Comparison of ENCODE assay signal across 8 cellular contexts in genomic region chr19:14149509-14149994, GRCh38. TPM values are rescaled to one million over a fixed set of nuclear protein-coding genes. Genes with fewer than 3 reads are reported as not detected.
A peak's percentile ranks its signal among the peaks of the same experiment; 100 is the strongest.
DNase-seq lines count a peak whose midpoint lies in the region; ATAC-seq and TF ChIP-seq lines count a peak whose summit lies in the region.

No MANE protein-coding gene starts in this region.

- ATAC-seq in activated T-cell treated with anti-CD3 and anti-CD28 coated beads, Interleukin-2, amount 50 U/mL, for 4 hours = peak; percentile 78 to 82
- ATAC-seq in GM18858 (IDR thresholded peaks at IDR 0.05; ENCODE audit: unreplicated experiment) = no peak
- no peak for ATAC-seq in HG03108 (IDR thresholded peaks at IDR 0.05; ENCODE audit: unreplicated experiment)
- no peak for ATAC-seq in HG03439 (IDR thresholded peaks at IDR 0.05; ENCODE audit: unreplicated experiment)
- ATAC-seq in GM21360 (IDR thresholded peaks at IDR 0.05; ENCODE audit: unreplicated experiment) = no peak

- H3K36me3 Mint-ChIP-seq in activated T-cell treated with anti-CD3 and anti-CD28 coated beads, Interleukin-2, amount 50 U/mL, for 4 hours (ENCODE audit: insufficient read depth) = peaks cover 4% of the 10 kb centered on the region

- intact Hi-C loops in posterior vena cava (cut with DNase I) = loop anchor here (5.0 to 10.0 kb wide), 4 partner anchors 195 to 335 kb away; no protein-coding TSS in a partner anchor

- H3K4me1 Mint-ChIP-seq in activated T-cell treated with anti-CD3 and anti-CD28 coated beads, Interleukin-2, amount 50 U/mL, for 4 hours (ENCODE audit: low read depth) = peaks cover 41% of the 10 kb centered on the region

- no peak for TF ChIP-seq CTCF in fibroblast of pulmonary artery (IDR thresholded peaks at IDR 0.05; ENCODE audit: low read length, missing control alignments)

- DNase-seq in GM19240 (ENCODE audit: insufficient read length, low spot score) = peak; percentile 47
- DNase-seq in activated T-cell treated with anti-CD3 and anti-CD28 coated beads, Interleukin-2, amount 50 U/mL, for 4 hours = peak; percentile 39
- peak; percentile 84 for DNase-seq in fibroblast of pulmonary artery (ENCODE audit: low read depth)
- DNase-seq in posterior vena cava (ENCODE audit: low spot score) = peak; percentile 95

- peak overlapping the region; percentile 73 for H3K4me3 Mint-ChIP-seq in activated T-cell treated with anti-CD3 and anti-CD28 coated beads, Interleukin-2, amount 50 U/mL, for 4 hours

- H3K4me3 ChIP-seq in fibroblast of pulmonary artery (replicated peaks; ENCODE audit: low read depth, low read length) = peak overlapping the region; percentile 24

- no peaks in the 10 kb centered on the region for H3K9me3 Mint-ChIP-seq in activated T-cell treated with anti-CD3 and anti-CD28 coated beads, Interleukin-2, amount 50 U/mL, for 4 hours

- no peaks in the 10 kb centered on the region for H3K27me3 Mint-ChIP-seq in activated T-cell treated with anti-CD3 and anti-CD28 coated beads, Interleukin-2, amount 50 U/mL, for 4 hours (ENCODE audit: low read depth)

RNA-seq across cellular contexts. Expression of gene ASF1B, which starts 13.2 kb away (rescaled TPM):
- 10 to 100 TPM; 18.5 to 26.7 (median 21.0) TPM for total RNA-seq in activated T-cell treated with anti-CD3 and anti-CD28 coated beads, Interleukin-2, amount 50 U/mL, for 4 hours
- under 1 TPM; 0.33 to 0.37 TPM for total RNA-seq in posterior vena cava

RNA-seq across cellular contexts. Expression of gene PRKACA, which starts 32.0 kb away (rescaled TPM):
- 10 to 100 TPM; 45.0 to 46.1 (median 45.3) TPM for total RNA-seq in activated T-cell treated with anti-CD3 and anti-CD28 coated beads, Interleukin-2, amount 50 U/mL, for 4 hours
- 100 to 1,000 TPM; 101 to 103 TPM for total RNA-seq in posterior vena cava

RNA-seq across cellular contexts. Expression of gene ADGRL1, which starts 56.4 kb away (rescaled TPM):
- 10 to 100 TPM; 22.2 to 30.2 (median 23.6) TPM for total RNA-seq in activated T-cell treated with anti-CD3 and anti-CD28 coated beads, Interleukin-2, amount 50 U/mL, for 4 hours
- 10 to 100 TPM; 22.5 to 25.8 TPM for total RNA-seq in posterior vena cava

RNA-seq across cellular contexts. Expression of gene SAMD1, which starts 59.0 kb away (rescaled TPM):
- 100 to 1,000 TPM in 2 of 3 donors, 10 to 100 TPM in 1; 90.0 to 130 (median 112) TPM for total RNA-seq in activated T-cell treated with anti-CD3 and anti-CD28 coated beads, Interleukin-2, amount 50 U/mL, for 4 hours
- 10 to 100 TPM; 22.7 to 23.6 TPM for total RNA-seq in posterior vena cava

Comparison
In these comparisons a context has a peak if more than half of its experiments do, and no peak if none do; other contexts are left out.
1. DNase-seq: peak in every context shown above with its lines; median percentile 95 in posterior vena cava; 84 in fibroblast of pulmonary artery; 47 in GM19240; 39 in activated T-cell treated with anti-CD3 and anti-CD28 coated beads, Interleukin-2, amount 50 U/mL, for 4 hours.
2. ATAC-seq: peak in activated T-cell treated with anti-CD3 and anti-CD28 coated beads, Interleukin-2, amount 50 U/mL, for 4 hours (2 of 2); none in GM18858 (single experiment), HG03108 (single experiment), HG03439 (single experiment) and GM21360 (single experiment).
3. RNA of gene ASF1B, which starts 13.2 kb away (total RNA-seq): 18.5 to 26.7 TPM in activated T-cell treated with anti-CD3 and anti-CD28 coated beads, Interleukin-2, amount 50 U/mL, for 4 hours; 0.33 to 0.37 TPM in posterior vena cava; every median in the first group is over 10 times any median in the second.